ENCODE assay signal across 8 cellular contexts in the genomic region with DNA sequence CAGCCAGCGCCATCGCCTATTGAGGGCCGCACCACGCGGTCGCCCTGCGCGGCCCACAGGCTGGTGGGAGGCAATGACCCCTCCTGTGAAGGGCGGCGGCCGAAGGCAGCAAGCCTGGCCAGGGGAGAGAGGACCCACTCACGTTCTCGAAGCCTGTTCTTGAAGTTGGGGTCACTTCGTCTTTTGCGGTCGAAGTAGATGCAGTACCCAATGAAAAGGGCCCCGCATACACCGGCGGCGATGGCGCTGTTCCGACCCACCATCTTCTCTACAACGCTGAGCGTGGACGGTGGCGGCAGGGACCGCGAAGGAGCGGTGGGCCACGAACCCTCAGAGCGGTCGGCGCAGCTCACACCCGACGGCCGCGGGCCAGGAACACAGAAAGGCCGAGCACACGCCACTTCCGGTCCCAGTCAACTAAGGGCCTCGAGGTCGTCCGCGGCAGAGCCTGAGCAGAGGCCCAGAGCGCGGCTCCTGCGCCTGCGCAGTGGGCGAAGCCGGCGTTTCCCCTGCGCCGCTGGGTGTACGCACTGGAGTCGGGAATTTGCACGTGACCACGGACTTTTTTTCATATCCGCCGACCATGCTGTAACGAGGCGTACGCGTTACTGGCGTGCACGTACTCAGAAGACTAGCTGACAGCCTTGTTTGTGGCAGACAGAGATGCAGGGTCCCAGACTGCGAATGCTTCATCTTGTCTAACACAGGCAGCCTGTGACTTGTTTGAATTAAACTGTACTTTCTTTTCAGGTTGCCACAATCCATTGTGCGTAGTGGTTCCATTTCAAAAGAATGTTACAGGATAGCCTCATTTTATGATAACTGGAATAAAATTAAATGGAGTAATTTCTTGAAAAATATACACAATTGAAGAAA. TPM values are rescaled to one million over a fixed set of nuclear protein-coding genes. Genes with fewer than 3 reads are reported as not detected.
DNase-seq lines count a peak whose midpoint lies in the region; ATAC-seq, FAIRE-seq and TF ChIP-seq lines count a peak whose summit lies in the region.

A gene (minus strand): TSS at position 385 of the 876 bp plus-strand sequence. CDS start 122 bp downstream, at position 263.

- peak within 1 kb of the TSS; percentile 95 for H3K4me3 Mint-ChIP-seq in T-helper 1 cell treated with Interleukin-12 subunit alpha and Interleukin-12 subunit beta and Interleukin-4 antibody, amounts not matched to agents 30 μg/mL and 1 μg/mL, for 36 hours

- H3K9me3 ChIP-seq in psoas muscle: no peaks in the 10 kb centered on the region

- H3K4me3 ChIP-seq in psoas muscle: peak within 1 kb of the TSS; percentile 99

- peaks cover 0 to 48% of the 10 kb centered on the region in 2 donors for H3K36me3 ChIP-seq in psoas muscle (ENCODE audit: insufficient read depth in 1 of 2, low read depth in 1 of 2)

- peaks cover 13% of the 10 kb centered on the region for H3K4me1 ChIP-seq in psoas muscle

- WGBS in psoas muscle, 3 donors: 1% methylated on average over 54 to 67 of the region's 67 CpGs

- H3K27me3 Mint-ChIP-seq in T-helper 1 cell treated with Interleukin-12 subunit alpha and Interleukin-12 subunit beta and Interleukin-4 antibody, amounts not matched to agents 30 μg/mL and 1 μg/mL, for 36 hours (ENCODE audit: low read depth): no peaks in the 10 kb centered on the region

- H3K9me3 Mint-ChIP-seq in T-helper 1 cell treated with Interleukin-12 subunit alpha and Interleukin-12 subunit beta and Interleukin-4 antibody, amounts not matched to agents 30 μg/mL and 1 μg/mL, for 36 hours: no peaks in the 10 kb centered on the region

- no peak for FAIRE-seq in urothelium cell line (lab: Jason Lieb, UNC)

- DNase-seq in GM13977 (ENCODE audit: low spot score) (peak; percentile 97), NCI-H1694 (lab: John Stamatoyannopoulos, UW) (peak; percentile 95), amniotic stem cell (lab: John Stamatoyannopoulos, UW) (peak; percentile 93), left ventricle myocardium superior (peak; percentile 97), psoas muscle (peak; percentile 96 to 98), urothelium cell line (ENCODE audit: low spot score) (peak; percentile 98)

- TF ChIP-seq CTCF in GM13977 (IDR thresholded peaks at IDR 0.05; ENCODE audit: extremely low read depth, insufficient read depth, missing control alignments) (no peak), psoas muscle (IDR thresholded peaks at IDR 0.05) (no peak)

- intact Hi-C loops in left ventricle myocardium superior (cut with micrococcal nuclease) (no loop called here), psoas muscle (cut with DNase I) (loop anchor here in 1 of 2 donors (5.0 kb wide), 1 partner anchor 34 kb away; a partner anchor contains a TSS)

- peak within 1 kb of the TSS; percentile 91 for H3K27ac ChIP-seq in psoas muscle

- H3K4me1 Mint-ChIP-seq in T-helper 1 cell treated with Interleukin-12 subunit alpha and Interleukin-12 subunit beta and Interleukin-4 antibody, amounts not matched to agents 30 μg/mL and 1 μg/mL, for 36 hours (ENCODE audit: low read depth): peaks cover 33% of the 10 kb centered on the region

- ATAC-seq in HG02884 (IDR thresholded peaks at IDR 0.05; ENCODE audit: unreplicated experiment) (peak; percentile 92), left ventricle myocardium superior (peak; percentile 99), psoas muscle (peak; percentile 97 to 99 (median 98))

- in situ Hi-C loops in GM13977 (cut with MboI; ENCODE audit: low pct_unique_long_range_greater_than_20kb, low sequenced_read_pairs, unreplicated experiment): no loop called here

- H3K27me3 ChIP-seq in psoas muscle (ENCODE audit: insufficient read depth in 3 of 3, low read length in 2 of 3): no peaks in the 10 kb centered on the region

- H3K27ac Mint-ChIP-seq in T-helper 1 cell treated with Interleukin-12 subunit alpha and Interleukin-12 subunit beta and Interleukin-4 antibody, amounts not matched to agents 30 μg/mL and 1 μg/mL, for 36 hours: peak within 1 kb of the TSS; percentile 96

- peaks cover 37% of the 10 kb centered on the region for H3K36me3 Mint-ChIP-seq in T-helper 1 cell treated with Interleukin-12 subunit alpha and Interleukin-12 subunit beta and Interleukin-4 antibody, amounts not matched to agents 30 μg/mL and 1 μg/mL, for 36 hours (ENCODE audit: low read depth)

RNA-seq across cellular contexts. Expression of the gene that starts here (rescaled TPM):
- total RNA-seq in left ventricle myocardium superior: 95.8 TPM
- total RNA-seq in psoas muscle: 10 to 100 TPM; 56.3 to 88.7 (median 66.9) TPM
- 10 to 100 TPM; 44.7 to 90.9 (median 77.0) TPM for polyA plus RNA-seq in psoas muscle

Comparison
In these comparisons a context has a peak if more than half of its experiments do, and no peak if none do; other contexts are left out.
1. Peak in every context shown above with its lines: DNase-seq, ATAC-seq, H3K4me3 ChIP-seq and H3K27ac ChIP-seq.